1 cellular context compared by ENCODE assay signal in genomic region chrX:153321381-153322105, GRCh38.
TF ChIP-seq lines count a peak whose summit lies in the region.

PNMA6F (minus strand) TSS chrX:153321767; CDS start chrX:153320674, 1,093 bp downstream.

TF ChIP-seq in H1, 55 proteins besides CTCF, POLR2A, EP300 and RAD21:
- TF ChIP-seq CHD2 (IDR thresholded peaks at IDR 0.05; ENCODE audit: low read length) (no peak), SP2 (IDR thresholded peaks at IDR 0.05; ENCODE audit: low read length) (no peak), CEBPB (IDR thresholded peaks at IDR 0.05; ENCODE audit: low read depth, low read length) (no peak), EZH2 (IDR thresholded peaks at IDR 0.05; ENCODE audit: low read depth, low read length, severe bottlenecking) (peak; percentile 37), TAF1 (IDR thresholded peaks at IDR 0.05; ENCODE audit: low read depth, low read length) (no peak), KDM4A (IDR thresholded peaks at IDR 0.05; ENCODE audit: low read depth, low read length, severe bottlenecking) (peak; percentile 69), RFX5 (IDR thresholded peaks at IDR 0.05; ENCODE audit: borderline replicate concordance, low read depth, low read length) (no peak), TEAD4 (IDR thresholded peaks at IDR 0.05; ENCODE audit: low read depth, low read length) (no peak)
TF ChIP-seq in H1: peak in this region for 2.
